1 cellular context compared by ENCODE assay signal in genomic region chr13:33542309-33543088, GRCh38.
TF ChIP-seq lines count a peak whose summit lies in the region.

No MANE protein-coding gene starts in this region.

TF ChIP-seq in HepG2, 621 proteins besides CTCF, POLR2A, EP300 and RAD21 (continued from another document and continues in another):
- TF ChIP-seq ZSCAN5A (CRISPR knock-in tag; IDR thresholded peaks at IDR 0.05; ENCODE audit: borderline replicate concordance) (peak; percentile 95; the same call in 1 of the 2 replicates), TAF15 (IDR thresholded peaks at IDR 0.05; ENCODE audit: low read depth, low read length, poor library complexity, severe bottlenecking) (no peak), FOXA1 (IDR thresholded peaks at IDR 0.05) (no peak), FOXA1 (CRISPR knock-in tag; IDR thresholded peaks at IDR 0.05) (peak; percentile 34; the same call in 1 of the 2 replicates), ZNF160 (CRISPR knock-in tag; IDR thresholded peaks at IDR 0.05) (peak; percentile 86), NFAT5 (CRISPR knock-in tag; IDR thresholded peaks at IDR 0.05) (peak; percentile 96), ERF (CRISPR knock-in tag; IDR thresholded peaks at IDR 0.05) (peak; percentile 99), ZNF326 (CRISPR knock-in tag; IDR thresholded peaks at IDR 0.05; ENCODE audit: borderline replicate concordance) (no peak), IRF9 (CRISPR knock-in tag; IDR thresholded peaks at IDR 0.05; ENCODE audit: borderline replicate concordance) (peak; percentile 96), DPF2 (CRISPR knock-in tag; IDR thresholded peaks at IDR 0.05; ENCODE audit: borderline replicate concordance, low read depth) (no peak), ZNF775 (CRISPR knock-in tag; IDR thresholded peaks at IDR 0.05; ENCODE audit: borderline replicate concordance) (0 out of 2 replicates have a peak, but pooled peaks have one; percentile 66), ELF4 (CRISPR knock-in tag; IDR thresholded peaks at IDR 0.05; ENCODE audit: borderline replicate concordance) (peak; percentile 92), RAD51 (IDR thresholded peaks at IDR 0.05; ENCODE audit: borderline replicate concordance) (no peak), ARHGAP35 (CRISPR knock-in tag; IDR thresholded peaks at IDR 0.05; ENCODE audit: borderline replicate concordance) (no peak; the same call in 1 of the 2 replicates), MED13 (CRISPR knock-in tag; IDR thresholded peaks at IDR 0.05) (peak; percentile 92), BRF2 (CRISPR knock-in tag; IDR thresholded peaks at IDR 0.05) (peak; percentile 98), ZNF282 (IDR thresholded peaks at IDR 0.05; ENCODE audit: partially characterized antibody) (no peak), ZNF33A (CRISPR knock-in tag; IDR thresholded peaks at IDR 0.05; ENCODE audit: borderline replicate concordance) (0 out of 2 replicates have a peak, but pooled peaks have one; percentile 79), TAF1 (CRISPR knock-in tag; IDR thresholded peaks at IDR 0.05) (peak; percentile 58), BCLAF1 (IDR thresholded peaks at IDR 0.05) (no peak), SP2 (CRISPR knock-in tag; IDR thresholded peaks at IDR 0.05) (peak; percentile 60; the same call in 1 of the 2 replicates), ARID3A (IDR thresholded peaks at IDR 0.05; ENCODE audit: low read depth, low read length) (peak; percentile 79), TEAD2 (CRISPR knock-in tag; IDR thresholded peaks at IDR 0.05) (0 out of 2 replicates have a peak, but pooled peaks have one; percentile 68), ZBTB44 (CRISPR knock-in tag; IDR thresholded peaks at IDR 0.05) (peak; percentile 29), PRDM10 (CRISPR knock-in tag; IDR thresholded peaks at IDR 0.05; ENCODE audit: low read depth) (peak; percentile 65; the same call in 1 of the 2 replicates), ZNF44 (CRISPR knock-in tag; IDR thresholded peaks at IDR 0.05) (0 out of 2 replicates have a peak, but pooled peaks have one; percentile 79), ZNF562 (CRISPR knock-in tag; IDR thresholded peaks at IDR 0.05; ENCODE audit: borderline replicate concordance) (peak; percentile 86; the same call in 1 of the 2 replicates), ZNF331 (CRISPR knock-in tag; IDR thresholded peaks at IDR 0.05) (peak; percentile 94), ZNF83 (CRISPR knock-in tag; IDR thresholded peaks at IDR 0.05; ENCODE audit: borderline replicate concordance) (peak; percentile 96; the same call in 1 of the 2 replicates), KDM3A (CRISPR knock-in tag; IDR thresholded peaks at IDR 0.05; ENCODE audit: low read depth) (peak; percentile 98; the same call in 1 of the 2 replicates), ZFP36L1 (CRISPR knock-in tag; IDR thresholded peaks at IDR 0.05) (peak; percentile 99), ZNF580 (CRISPR knock-in tag; IDR thresholded peaks at IDR 0.05; ENCODE audit: borderline replicate concordance, low read depth) (peak; percentile 99), ZNF143 (CRISPR knock-in tag; IDR thresholded peaks at IDR 0.05) (peak; percentile 71), RFXAP (CRISPR knock-in tag; IDR thresholded peaks at IDR 0.05; ENCODE audit: borderline replicate concordance) (peak; percentile 81; the same call in 1 of the 2 replicates), TMF1 (CRISPR knock-in tag; IDR thresholded peaks at IDR 0.05; ENCODE audit: low read depth) (peak; percentile 96), MAZ (IDR thresholded peaks at IDR 0.05; ENCODE audit: borderline replicate concordance, low read depth, low read length) (peak; percentile 70; the same call in 1 of the 2 replicates), MAZ (CRISPR knock-in tag; IDR thresholded peaks at IDR 0.05; ENCODE audit: low read depth) (peak; percentile 97), FOSL1 (CRISPR knock-in tag; IDR thresholded peaks at IDR 0.05; ENCODE audit: borderline replicate concordance) (no peak)
